19 cellular contexts compared by ENCODE assay signal in genomic region chr4:184402740-184403383, GRCh38.
DNase-seq lines count a peak whose midpoint lies in the region; ATAC-seq, FAIRE-seq and TF ChIP-seq lines count a peak whose summit lies in the region.
"Had no signal": no experiment of that assay in that cellular context is flagged by ENCODE, and none has a peak within 500 bp of the region (broad histone marks: within the 10 kb centered on the region; RNA-seq: fewer than 3 reads in every experiment).

No MANE protein-coding gene starts in this region.

- no peak overlapping the region for H3K23ac ChIP-seq in H1 (ENCODE audit: insufficient read length)

- no peak for ATAC-seq in gastrocnemius medialis
- ATAC-seq: heart right ventricle, left cardiac atrium had no signal

- H4K20me1 ChIP-seq in KMS-11 (ENCODE audit: insufficient read depth): no peaks in the 10 kb centered on the region
- H4K20me1 ChIP-seq in H1 (replicated peaks in 1 of 2; ENCODE audit: control insufficient read depth in 1 of 2, insufficient read depth in 2 of 2, low read length in 2 of 2): no peaks in the 10 kb centered on the region

- H3K36me3 ChIP-seq in KMS-11 (ENCODE audit: insufficient read depth): no peaks in the 10 kb centered on the region; the same call in 1 of the 2 replicates
- H3K36me3 ChIP-seq in H1 (ENCODE audit: control insufficient read depth in 2 of 4, insufficient read depth in 4 of 4, low read length in 3 of 4): peaks cover 2 to 17% (median 4%) of the 10 kb centered on the region in 4 experiments; a peak in 5 of 8 replicates
- H3K36me3 ChIP-seq in gastrocnemius medialis: peaks cover 0 to 45% of the 10 kb centered on the region in 2 donors

- peak overlapping the region; percentile 77 for H2BK12ac ChIP-seq in H1 (ENCODE audit: low read depth, low read length)

- peak overlapping the region; percentile 11 for H3K27ac Mint-ChIP-seq in activated T-cell treated with anti-CD3 and anti-CD28 coated beads, Interleukin-2, amount 50 U/mL, for 24 hours

- peak overlapping the region; percentile 6 for H4K91ac ChIP-seq in H1 (replicated peaks; ENCODE audit: insufficient read length, low read length)

- H3K4me2 ChIP-seq in KMS-11 (peak overlapping the region; percentile 77), H1 (ENCODE audit: insufficient read depth in 1 of 2, low read depth in 2 of 2, low read length in 2 of 2) (peak overlapping the region; percentile 49 to 57; a peak in 2 of 4 replicates)

- no peak for TF ChIP-seq CTCF in KMS-11 (conservative IDR thresholded peaks at IDR 0.05; ENCODE audit: low read depth, low read length)
- no peak for TF ChIP-seq CTCF in H1 (IDR thresholded peaks at IDR 0.05; ENCODE audit: control extremely low read depth in 1 of 3, insufficient read depth in 1 of 3, low read depth in 1 of 3, low read length in 3 of 3)
- no peak for TF ChIP-seq CTCF in gastrocnemius medialis (IDR thresholded peaks at IDR 0.05 in 4 of 5, conservative IDR thresholded peaks at IDR 0.05 in 1 of 5)

- peak overlapping the region; percentile 46; the same call in 1 of the 2 replicates for H4K8ac ChIP-seq in H1 (ENCODE audit: extremely low read depth, insufficient read depth, low read length)

- no peak overlapping the region for H3K14ac ChIP-seq in H1 (ENCODE audit: insufficient read length)

- WGBS in H1 (ENCODE audit: extremely low coverage in 1 of 2, insufficient coverage in 1 of 2, insufficient read length in 1 of 2, insufficient replicate concordance in 2 of 2, low coverage in 1 of 2, low lambda C conversion rate in 2 of 2, missing lambda C conversion rate in 1 of 2), 2 experiments: 78% methylated on average over 14 of the region's 14 CpGs; no CpG with 5 or more reads in 1 of the 2 experiments

- H4K5ac ChIP-seq in H1 (ENCODE audit: insufficient read length, low read depth, low read length): no peak overlapping the region

- peaks cover 94% of the 10 kb centered on the region for H3K36me3 Mint-ChIP-seq in activated T-cell treated with anti-CD3 and anti-CD28 coated beads, Interleukin-2, amount 50 U/mL, for 24 hours (ENCODE audit: low read depth)

- no peaks in the 10 kb centered on the region for H3K9me3 ChIP-seq in H1 (ENCODE audit: insufficient read depth in 2 of 2, low read depth in 1 of 2, low read length in 1 of 2)
- H3K9me3 ChIP-seq in gastrocnemius medialis: no peaks in the 10 kb centered on the region
- H3K9me3 ChIP-seq: heart right ventricle, right atrium auricular region had no signal

- no peak overlapping the region for H3K4ac ChIP-seq in H1 (replicated peaks; ENCODE audit: insufficient read length, low read depth, low read length)

- H3K4me3 ChIP-seq in KMS-11 (IDR thresholded peaks at IDR 0.05; ENCODE audit: insufficient read depth, low read depth, low read length) (no peak overlapping the region), H1 (ENCODE audit: extremely low read depth in 1 of 4, insufficient read depth in 2 of 4, low read depth in 3 of 4, low read length in 4 of 4) (no peak overlapping the region), gastrocnemius medialis (no peak overlapping the region)
- H3K4me3 ChIP-seq: heart right ventricle, right atrium auricular region had no signal

- in situ Hi-C loops in gastrocnemius medialis (cut with MboI; ENCODE audit: low sequenced_read_pairs in 4 of 4): no loop called here

- no peak for DNase-seq in activated T-cell treated with anti-CD3 and anti-CD28 coated beads, Interleukin-2, amount 50 U/mL, for 24 hours
- DNase-seq in activated T-cell treated with anti-CD3 and anti-CD28 coated beads, Interleukin-2, amount 50 U/mL, for 1 hour: no peak
- no peak for DNase-seq in H1 (ENCODE audit: low read depth in 1 of 2, low spot score in 2 of 2)
- no peak for DNase-seq in gastrocnemius medialis
- DNase-seq in NCI-H526 (lab: John Stamatoyannopoulos, UW): no peak
- no peak for DNase-seq in DMS 273 (lab: John Stamatoyannopoulos, UW; ENCODE audit: unreplicated experiment)
- DNase-seq in EL: no peak
- DNase-seq: COR-L47; erythroblast; GOT3; heart right ventricle; left cardiac atrium; NCI-H1694 treated with DMSO at 0.1 percent for 48 hours; stimulated activated CD4-positive, alpha-beta T cell treated with anti-CD3 and anti-CD28 coated beads, Interleukin-2, amount 100 ng/mL, for 48 hours had no signal

- H3K9ac ChIP-seq in KMS-11 (no peak overlapping the region), H1 (replicated peaks in 1 of 4; ENCODE audit: extremely low read depth in 1 of 4, low read depth in 3 of 4, low read length in 3 of 4) (peak overlapping the region in 1 of 4 experiments; percentile 3; a peak in 2 of 7 replicates)

- H3K79me2 ChIP-seq in KMS-11 (ENCODE audit: insufficient read depth, low read depth) (no peaks in the 10 kb centered on the region), H1 (ENCODE audit: control insufficient read depth in 1 of 2, insufficient read depth in 2 of 2, low read length in 2 of 2) (no peaks in the 10 kb centered on the region)

- peak overlapping the region; percentile 51; the same call in 1 of the 2 replicates for H3K27ac ChIP-seq in KMS-11
- peak overlapping the region; percentile 67; the same call in 1 of the 2 replicates for H3K27ac ChIP-seq in H1 (ENCODE audit: low read depth, low read length)
- H3K27ac ChIP-seq in gastrocnemius medialis: peak overlapping the region in 3 of 4 donors; percentile 22 to 86 (median 84)
- H3K27ac ChIP-seq: VCaP had no signal

- no peak overlapping the region for H2AK5ac ChIP-seq in H1 (ENCODE audit: low read depth, low read length)

- intact Hi-C loops in gastrocnemius medialis (cut with DNase I; ENCODE audit: low total_unique reads): loop anchor here (5.0 kb wide), 2 partner anchors 116 to 136 kb away; no protein-coding TSS in a partner anchor

- peak overlapping the region; percentile 91; the same call in 1 of the 2 replicates for H2BK5ac ChIP-seq in H1 (ENCODE audit: low read depth, low read length)

- H3K4me1 Mint-ChIP-seq in activated T-cell treated with anti-CD3 and anti-CD28 coated beads, Interleukin-2, amount 50 U/mL, for 24 hours (ENCODE audit: low read depth): peaks cover 39% of the 10 kb centered on the region

- peak overlapping the region; percentile 1 for H2BK120ac ChIP-seq in H1 (replicated peaks; ENCODE audit: low read depth, low read length)

- H3K27me3 Mint-ChIP-seq in activated T-cell treated with anti-CD3 and anti-CD28 coated beads, Interleukin-2, amount 50 U/mL, for 24 hours: no peaks in the 10 kb centered on the region

- H3K4me3 Mint-ChIP-seq in activated T-cell treated with anti-CD3 and anti-CD28 coated beads, Interleukin-2, amount 50 U/mL, for 24 hours: no peak overlapping the region

- POLR2A ChIA-PET in H1 (lab: Charles Lee; ENCODE audit: partially characterized antibody): interaction anchor here (1.8 kb wide), 1 partner anchor 13 kb away, joined by 6 read pairs; no protein-coding TSS in a partner anchor

- no peaks in the 10 kb centered on the region for H3K79me1 ChIP-seq in H1 (ENCODE audit: low read depth, low read length)

- 0 out of 2 replicates have a peak overlapping the region, but pooled peaks have one; percentile 43 for H3K18ac ChIP-seq in H1 (ENCODE audit: extremely low read depth, low read length)

- CTCF ChIA-PET in H1 (lab: Charles Lee; ENCODE audit: partially characterized antibody): interaction anchor here (0.6 kb wide), 2 partner anchors 9 to 10 kb away, joined by 3 read pairs; no protein-coding TSS in a partner anchor

- TF ChIP-seq RAD21 in H1 (IDR thresholded peaks at IDR 0.05 in 1 of 2, conservative IDR thresholded peaks at IDR 0.05 in 1 of 2; ENCODE audit: low read depth in 2 of 2, low read length in 2 of 2): no peak

- no peaks in the 10 kb centered on the region for H3K23me2 ChIP-seq in H1 (ENCODE audit: low read depth, low read length)

- H3K27me3 ChIP-seq in KMS-11 (ENCODE audit: insufficient read depth, low read depth): no peaks in the 10 kb centered on the region
- H3K27me3 ChIP-seq in H1 (replicated peaks in 1 of 4; ENCODE audit: control insufficient read depth in 3 of 4, extremely low read depth in 1 of 4, insufficient read depth in 3 of 4, low read length in 3 of 4): no peaks in the 10 kb centered on the region
- no peaks in the 10 kb centered on the region for H3K27me3 ChIP-seq in gastrocnemius medialis
- H3K27me3 ChIP-seq: heart right ventricle, right atrium auricular region had no signal

- H2AFZ ChIP-seq in KMS-11 (ENCODE audit: low read depth) (no peak overlapping the region), H1 (ENCODE audit: low read length) (no peak overlapping the region)

- no peak overlapping the region for H2BK15ac ChIP-seq in H1 (ENCODE audit: low read length)

- no peak for FAIRE-seq in H1 (lab: Jason Lieb, UNC)
- FAIRE-seq: G401.6, urothelium cell line had no signal

- H2BK20ac ChIP-seq in H1 (ENCODE audit: low read length): no peak overlapping the region; the same call in 1 of the 2 replicates

- H3K9me3 Mint-ChIP-seq in activated T-cell treated with anti-CD3 and anti-CD28 coated beads, Interleukin-2, amount 50 U/mL, for 24 hours: no peaks in the 10 kb centered on the region

- peaks cover 87% of the 10 kb centered on the region for H3K4me1 ChIP-seq in KMS-11 (ENCODE audit: low read depth, poor library complexity, severe bottlenecking)
- peaks cover 13 to 30% (median 19%) of the 10 kb centered on the region in 4 experiments for H3K4me1 ChIP-seq in H1 (replicated peaks in 1 of 4; ENCODE audit: control insufficient read depth in 3 of 4, insufficient read depth in 4 of 4, low read length in 3 of 4)
- peaks cover 47 to 52% of the 10 kb centered on the region in 2 donors for H3K4me1 ChIP-seq in gastrocnemius medialis

- peak overlapping the region; percentile 55 for H3K56ac ChIP-seq in H1 (replicated peaks; ENCODE audit: insufficient read length, low read depth, low read length)

- no peak for TF ChIP-seq EP300 in H1 (IDR thresholded peaks at IDR 0.05; ENCODE audit: borderline replicate concordance in 1 of 2, low read depth in 2 of 2, low read length in 2 of 2)

- TF ChIP-seq POLR2A in H1 (IDR thresholded peaks at IDR 0.05; ENCODE audit: control extremely low read depth in 1 of 2, low read depth in 2 of 2, low read length in 2 of 2) (no peak), gastrocnemius medialis (IDR thresholded peaks at IDR 0.05) (no peak)
